In the genomic region with DNA sequence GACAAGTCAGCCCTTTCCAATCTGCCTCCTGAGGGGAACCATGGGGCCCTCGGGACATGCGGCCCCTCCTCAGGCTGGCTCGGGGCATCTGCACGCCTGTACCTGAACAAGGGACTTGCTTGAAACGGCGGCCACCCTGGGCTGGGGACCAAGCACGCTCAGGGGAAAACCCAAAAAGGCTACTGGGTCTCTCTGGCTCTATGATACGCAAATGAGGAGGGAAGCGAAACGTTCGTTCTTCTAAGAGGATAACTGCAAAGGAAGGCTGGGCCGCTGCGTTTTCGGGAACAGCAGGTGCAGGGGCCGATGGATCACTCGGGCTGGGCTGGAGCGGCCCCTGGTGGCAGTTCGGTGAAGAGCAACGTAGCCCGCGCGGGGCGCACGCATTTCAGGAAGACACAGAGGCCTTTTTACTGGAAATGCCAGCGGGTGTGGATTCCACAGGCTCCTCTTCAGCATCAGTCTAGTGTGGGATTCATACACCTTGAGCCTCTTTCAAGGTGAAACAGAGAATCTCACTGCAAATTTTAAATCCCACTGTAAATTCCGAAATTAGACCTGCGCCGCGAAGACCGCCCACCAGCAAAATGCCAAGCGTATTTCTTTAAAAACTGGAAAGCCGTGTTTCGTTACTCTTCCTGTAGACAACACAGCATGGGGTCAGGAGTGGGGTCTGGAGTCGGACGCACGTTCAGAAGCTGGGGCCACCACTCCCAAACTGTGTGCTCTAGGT, we compare ENCODE assay signal across 8 cellular contexts. TPM values are rescaled to one million over a fixed set of nuclear protein-coding genes. Genes with fewer than 3 reads are reported as not detected.
DNase-seq lines count a peak whose midpoint lies in the region; ATAC-seq and TF ChIP-seq lines count a peak whose summit lies in the region.
"Not testable (repeated sequence)": the region's sequence is repeated elsewhere in the genome, so short reads cannot be mapped to it uniquely, and the experiment has no call there.

No MANE protein-coding gene starts in this region.

- intact Hi-C loops in Right ventricle myocardium superior (cut with DNase I): not testable (repeated sequence)

- H2BK12ac ChIP-seq in trophoblast cell (ENCODE audit: low read length): not testable (repeated sequence)

- not testable (repeated sequence) for H3K79me1 ChIP-seq in trophoblast cell (ENCODE audit: low read length)

- H3K27ac ChIP-seq in trophoblast cell (ENCODE audit: low read depth, low read length): not testable (repeated sequence)

- not testable (repeated sequence) for H2AFZ ChIP-seq in trophoblast cell (ENCODE audit: insufficient read depth, low read length, poor library complexity)

- H4K8ac ChIP-seq in trophoblast cell (ENCODE audit: low read depth, low read length): not testable (repeated sequence)

- not testable (repeated sequence) for H4K12ac ChIP-seq in trophoblast cell (ENCODE audit: low read depth, low read length)

- WGBS in trophoblast cell (ENCODE audit: extremely low coverage, insufficient coverage, insufficient read length): no CpG with 5 or more reads among the region's 36 CpGs

- not testable (repeated sequence) for H3K36me3 ChIP-seq in trophoblast cell (ENCODE audit: control insufficient read depth in 1 of 2, insufficient read depth in 2 of 2, low read length in 2 of 2)

- peak; percentile 23 for DNase-seq in NCI-H128 (lab: John Stamatoyannopoulos, UW; ENCODE audit: unreplicated experiment)
- peak; percentile 86 for DNase-seq in Right ventricle myocardium superior
- DNase-seq in trophoblast cell: peak; percentile 65 to 84
- peak; percentile 88 for DNase-seq in type B pancreatic cell (ENCODE audit: extremely low spot score, unreplicated experiment)

- not testable (repeated sequence) for H3K27me3 ChIP-seq in trophoblast cell (ENCODE audit: insufficient read depth, low read length)

- not testable (repeated sequence) for H2BK120ac ChIP-seq in trophoblast cell (ENCODE audit: insufficient read depth, low read length, poor library complexity)

- not testable (repeated sequence) for H3K4me1 Mint-ChIP-seq in T-helper 1 cell treated with Interleukin-12 subunit alpha and Interleukin-12 subunit beta and Interleukin-4 antibody, amounts not matched to agents 30 μg/mL and 1 μg/mL, for 36 hours (ENCODE audit: low read depth); activated naive CD8-positive, alpha-beta T cell (ENCODE audit: low read depth); type B pancreatic cell (ENCODE audit: unreplicated experiment)

- H3K4me1 ChIP-seq in trophoblast cell (ENCODE audit: control insufficient read depth in 1 of 2, insufficient read depth in 2 of 2, low read length in 2 of 2): not testable (repeated sequence)

- not testable (repeated sequence) for H3K4me2 ChIP-seq in trophoblast cell (ENCODE audit: low read length)

- not testable (repeated sequence) for H3K9me3 ChIP-seq in trophoblast cell (ENCODE audit: insufficient read depth, low read depth, low read length)

- not testable (repeated sequence) for H3K23ac ChIP-seq in trophoblast cell (ENCODE audit: low read length)

- not testable (repeated sequence) for H3K4me3 Mint-ChIP-seq in T-helper 1 cell treated with Interleukin-12 subunit alpha and Interleukin-12 subunit beta and Interleukin-4 antibody, amounts not matched to agents 30 μg/mL and 1 μg/mL, for 36 hours; type B pancreatic cell
- peak overlapping the region; percentile 30 for H3K4me3 Mint-ChIP-seq in activated naive CD8-positive, alpha-beta T cell

- not testable (repeated sequence) for H4K91ac ChIP-seq in trophoblast cell (ENCODE audit: low read depth, low read length)

- not testable (repeated sequence) for H3K4me3 ChIP-seq in trophoblast cell (ENCODE audit: low read depth, low read length)

- not testable (repeated sequence) for H2AK5ac ChIP-seq in trophoblast cell (ENCODE audit: low read length)

- not testable (repeated sequence) for H3K14ac ChIP-seq in trophoblast cell (ENCODE audit: low read length)

- TF ChIP-seq CTCF in GM12872 (IDR thresholded peaks at IDR 0.05; ENCODE audit: insufficient read depth, low read depth, low read length) (peak; percentile 90), type B pancreatic cell (conservative IDR thresholded peaks at IDR 0.05) (peak; percentile 94)

- H3K9ac ChIP-seq in trophoblast cell (ENCODE audit: low read length): not testable (repeated sequence)

- H3K9me3 Mint-ChIP-seq in T-helper 1 cell treated with Interleukin-12 subunit alpha and Interleukin-12 subunit beta and Interleukin-4 antibody, amounts not matched to agents 30 μg/mL and 1 μg/mL, for 36 hours; activated naive CD8-positive, alpha-beta T cell (ENCODE audit: low read depth); type B pancreatic cell: not testable (repeated sequence)

- not testable (repeated sequence) for H3K36me3 Mint-ChIP-seq in T-helper 1 cell treated with Interleukin-12 subunit alpha and Interleukin-12 subunit beta and Interleukin-4 antibody, amounts not matched to agents 30 μg/mL and 1 μg/mL, for 36 hours (ENCODE audit: low read depth); activated naive CD8-positive, alpha-beta T cell; type B pancreatic cell

- H3K27me3 Mint-ChIP-seq in T-helper 1 cell treated with Interleukin-12 subunit alpha and Interleukin-12 subunit beta and Interleukin-4 antibody, amounts not matched to agents 30 μg/mL and 1 μg/mL, for 36 hours (ENCODE audit: low read depth); activated naive CD8-positive, alpha-beta T cell: not testable (repeated sequence)
- H3K27me3 Mint-ChIP-seq in type B pancreatic cell: peaks cover 12% of the 10 kb centered on the region

- peak overlapping the region; percentile 83 for H3K27ac Mint-ChIP-seq in T-helper 1 cell treated with Interleukin-12 subunit alpha and Interleukin-12 subunit beta and Interleukin-4 antibody, amounts not matched to agents 30 μg/mL and 1 μg/mL, for 36 hours
- peak overlapping the region; percentile 85 for H3K27ac Mint-ChIP-seq in activated naive CD8-positive, alpha-beta T cell
- peak overlapping the region; percentile 55 for H3K27ac Mint-ChIP-seq in type B pancreatic cell

- ATAC-seq in HG02610 (IDR thresholded peaks at IDR 0.05; ENCODE audit: unreplicated experiment): peak; percentile 68
- peak; percentile 51 for ATAC-seq in Right ventricle myocardium superior (ENCODE audit: poor library complexity)

- not testable (repeated sequence) for H2BK5ac ChIP-seq in trophoblast cell (ENCODE audit: low read depth, low read length, poor library complexity)

- not testable (repeated sequence) for H3K4ac ChIP-seq in trophoblast cell (ENCODE audit: low read depth, low read length)

- H3K18ac ChIP-seq in trophoblast cell (ENCODE audit: low read length): not testable (repeated sequence)

- not testable (repeated sequence) for H3K79me2 ChIP-seq in trophoblast cell (ENCODE audit: control insufficient read depth, insufficient read depth, low read length, poor library complexity)

RNA-seq across cellular contexts. Expression of gene CA5A, which starts 27.0 kb away (rescaled TPM):
- not detected for total RNA-seq in Right ventricle myocardium superior
- not detected in 2 replicates for polyA plus RNA-seq in trophoblast cell (2013)
- total RNA-seq in type B pancreatic cell (ENCODE audit: low replicate concordance): 0.70 TPM in 1 of 2 replicates, not detected in the other

RNA-seq across cellular contexts. Expression of gene SLC7A5, which starts 40.1 kb away (rescaled TPM):
- 3.9 TPM for total RNA-seq in Right ventricle myocardium superior
- 379 and 403 TPM in 2 replicates for polyA plus RNA-seq in trophoblast cell (2013)
- total RNA-seq in type B pancreatic cell (ENCODE audit: low replicate concordance): 40.4 and 51.2 TPM in 2 replicates

RNA-seq across cellular contexts. Expression of gene BANP, which starts 41.9 kb away (rescaled TPM):
- total RNA-seq in Right ventricle myocardium superior (12.6 TPM), type B pancreatic cell (ENCODE audit: low replicate concordance) (28.3 and 36.9 TPM in 2 replicates)
- 30.9 and 33.0 TPM in 2 replicates for polyA plus RNA-seq in trophoblast cell (2013)

Comparison
In these comparisons a context has a peak if more than half of its experiments do, and no peak if none do; other contexts are left out.
1. DNase-seq: peak in every context shown above with its lines; median percentile 88 in type B pancreatic cell; 86 in Right ventricle myocardium superior; 74 in trophoblast cell; 23 in NCI-H128.